In the genomic region with DNA sequence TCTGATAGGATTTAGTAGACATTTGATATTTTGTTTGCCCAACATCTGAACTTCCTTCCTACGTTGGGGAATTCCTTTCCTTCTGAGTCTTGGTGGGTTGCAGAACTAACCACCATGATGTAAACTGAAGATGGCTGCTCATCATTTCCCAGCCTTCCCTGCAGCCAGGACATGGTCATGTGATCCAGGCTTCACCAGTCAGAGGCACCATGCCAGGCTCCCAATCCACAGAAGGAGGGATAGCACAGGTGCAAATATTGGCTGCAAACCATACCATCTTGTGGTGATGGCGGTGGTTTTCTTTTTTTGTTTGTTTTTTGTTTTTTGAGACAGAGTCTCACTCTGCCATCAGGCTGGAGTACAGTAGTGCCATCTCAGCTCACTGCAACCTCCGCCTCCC, we compare ENCODE assay signal across 27 cellular contexts. TPM values are rescaled to one million over a fixed set of nuclear protein-coding genes. Genes with fewer than 3 reads are reported as not detected.
"Had no signal": no experiment of that assay in that cellular context is flagged by ENCODE, and none has a peak within 500 bp of the region (broad histone marks: within the 10 kb centered on the region; RNA-seq: fewer than 3 reads in every experiment).

No MANE protein-coding gene starts in this region.

- H3K9me3 Mint-ChIP-seq: activated B cell treated with CpG ODN at 0.5 μM for 24 hours; activated CD4-positive, alpha-beta T cell treated with anti-CD3 and anti-CD28 coated beads, Interleukin-2, amount 10 ng/mL, durations not matched to agents 24 days and 14 days; activated naive CD4-positive, alpha-beta T cell treated with anti-CD3 and anti-CD28 coated beads for 36 hours; activated T-helper 17 cell treated with anti-CD3 and anti-CD28 coated beads, Interleukin-2, amount 50 U/mL, for 72 hours; brain; central memory CD8-positive, alpha-beta T cell; T-cell had no signal

- H3K27me3 ChIP-seq: MG63 had no signal

- H3K4me1 Mint-ChIP-seq: activated T-helper 17 cell treated with anti-CD3 and anti-CD28 coated beads, Interleukin-2, amount 50 U/mL, for 72 hours; brain; central memory CD8-positive, alpha-beta T cell had no signal

- H3K9me3 ChIP-seq: MG63 had no signal

- H3K27ac Mint-ChIP-seq: activated B cell treated with CpG ODN at 0.5 μM for 24 hours; activated CD4-positive, alpha-beta T cell treated with anti-CD3 and anti-CD28 coated beads, Interleukin-2, amount 10 ng/mL, durations not matched to agents 24 days and 14 days; activated naive CD4-positive, alpha-beta T cell treated with anti-CD3 and anti-CD28 coated beads for 36 hours; activated naive CD8-positive, alpha-beta T cell; activated T-helper 17 cell treated with anti-CD3 and anti-CD28 coated beads, Interleukin-2, amount 50 U/mL, for 72 hours; T-cell had no signal

- H3K36me3 ChIP-seq: MG63 had no signal

- H3K27me3 Mint-ChIP-seq: activated B cell treated with CpG ODN at 0.5 μM for 24 hours; activated CD4-positive, alpha-beta T cell treated with anti-CD3 and anti-CD28 coated beads, Interleukin-2, amount 10 ng/mL, durations not matched to agents 24 days and 14 days; activated T-helper 17 cell treated with anti-CD3 and anti-CD28 coated beads, Interleukin-2, amount 50 U/mL, for 72 hours had no signal

- H3K4me3 ChIP-seq: MG63 had no signal

- ATAC-seq: activated T-helper 17 cell treated with anti-CD3 and anti-CD28 coated beads, Interleukin-2, amount 50 U/mL, for 72 hours; Right ventricle myocardium inferior; T-cell had no signal

- H3K36me3 Mint-ChIP-seq: activated naive CD8-positive, alpha-beta T cell; brain; T-cell had no signal

- H3K4me3 Mint-ChIP-seq: activated B cell treated with CpG ODN at 0.5 μM for 24 hours; activated CD4-positive, alpha-beta T cell treated with anti-CD3 and anti-CD28 coated beads, Interleukin-2, amount 10 ng/mL, durations not matched to agents 24 days and 14 days; activated naive CD4-positive, alpha-beta T cell treated with anti-CD3 and anti-CD28 coated beads for 36 hours; activated naive CD8-positive, alpha-beta T cell; activated T-helper 17 cell treated with anti-CD3 and anti-CD28 coated beads, Interleukin-2, amount 50 U/mL, for 72 hours; brain; central memory CD8-positive, alpha-beta T cell; T-cell had no signal

- DNase-seq: activated B cell treated with CpG ODN at 0.5 μM for 24 hours; activated CD4-positive, alpha-beta T cell treated with anti-CD3 and anti-CD28 coated beads for 1 hour; activated CD4-positive, alpha-beta T cell treated with anti-CD3 and anti-CD28 coated beads, Interleukin-2, amount 10 ng/mL, durations not matched to agents 24 days and 14 days; activated CD4-positive, alpha-beta T cell treated with anti-CD3 and anti-CD28 coated beads, Interleukin-2, amount 50 U/mL, for 48 hours; activated CD8-positive, alpha-beta memory T cell treated with anti-CD3 and anti-CD28 coated beads for 24 hours; activated gamma-delta T cell; activated naive CD4-positive, alpha-beta T cell treated with anti-CD3 and anti-CD28 coated beads for 36 hours; activated T-cell treated with anti-CD3 and anti-CD28 coated beads for 4 hours; activated T-cell treated with anti-CD3 and anti-CD28 coated beads, Interleukin-2, amount 50 U/mL, for 48 hours; amygdala; KG1; MG63; MV-4-11; NCI-H1105; NCI-H1436; NCI-H1694 treated with DMSO at 0.1 percent for 48 hours; NCI-H2081 treated with DMSO at 0.1 percent for 48 hours; NCI-H510A treated with DMSO at 0.1 percent for 48 hours; T-cell; T-helper 2 cell; T1000 had no signal

RNA-seq across cellular contexts. Expression of gene EMP2, which starts 57.4 kb away (rescaled TPM):
- total RNA-seq: activated B cell treated with CpG ODN at 0.5 μM for 24 hours; activated CD4-positive, alpha-beta T cell treated with anti-CD3 and anti-CD28 coated beads, Interleukin-2, amount 10 ng/mL, durations not matched to agents 24 days and 14 days; activated naive CD4-positive, alpha-beta T cell treated with anti-CD3 and anti-CD28 coated beads for 36 hours; OCI-LY7 had no signal
